In the genomic region with DNA sequence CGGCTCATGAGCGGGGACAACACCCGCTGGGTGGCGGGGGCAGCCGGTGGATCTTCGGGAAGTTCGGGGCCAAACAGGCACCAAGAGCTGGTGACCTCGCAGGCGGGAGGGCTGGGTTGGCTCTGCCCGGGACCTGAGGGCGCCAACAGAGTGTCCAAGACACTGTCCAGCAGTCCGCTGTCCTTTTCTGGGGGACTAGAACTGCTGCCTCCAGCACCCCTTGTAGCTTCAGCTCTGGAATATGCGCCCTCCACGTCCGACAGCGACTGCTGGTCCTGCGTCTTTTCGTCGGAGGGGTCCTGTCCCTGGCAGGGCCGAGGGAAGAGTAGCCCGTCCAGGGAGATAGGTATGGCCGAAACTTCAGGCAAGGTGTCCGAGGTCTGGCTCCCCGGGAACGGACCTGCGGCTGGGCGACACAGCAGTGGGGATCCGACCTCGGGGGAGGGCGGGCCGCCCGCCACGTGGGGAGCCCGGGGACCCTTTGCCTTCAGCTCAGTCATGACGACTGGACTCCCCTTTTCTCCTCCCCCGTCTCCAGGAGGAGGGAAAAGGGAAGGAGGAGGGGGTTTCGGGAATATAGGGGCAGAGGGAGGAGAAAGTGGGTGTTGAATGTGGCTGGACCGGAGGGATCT, we compare ENCODE assay signal across 9 cellular contexts. TPM values are rescaled to one million over a fixed set of nuclear protein-coding genes. Genes with fewer than 3 reads are reported as not detected.
DNase-seq lines count a peak whose midpoint lies in the region; ATAC-seq and TF ChIP-seq lines count a peak whose summit lies in the region.
"Had no signal": no experiment of that assay in that cellular context is flagged by ENCODE, and none has a peak within 500 bp of the region (broad histone marks: within the 10 kb centered on the region; RNA-seq: fewer than 3 reads in every experiment).

No MANE protein-coding gene starts in this region.

- H3K9ac ChIP-seq in SK-N-SH: no peak overlapping the region

- H4K20me1 ChIP-seq in SK-N-SH (ENCODE audit: insufficient read depth): no peaks in the 10 kb centered on the region

- peaks cover 92% of the 10 kb centered on the region for H3K27me3 Mint-ChIP-seq in nephron (ENCODE audit: low read depth)

- H3K4me1 ChIP-seq in SK-N-SH (ENCODE audit: control insufficient read depth in 1 of 2, insufficient read depth in 2 of 2, low read depth in 1 of 2, low read length in 1 of 2): peaks cover 0 to 3% of the 10 kb centered on the region in 2 experiments; a peak in 1 of 4 replicates
- peaks cover 2% of the 10 kb centered on the region for H3K4me1 ChIP-seq in urinary bladder (ENCODE audit: insufficient read depth)

- POLR2A ChIA-PET in SK-N-SH (lab: Yijun Ruan, JAX): no interaction called here

- no peaks in the 10 kb centered on the region for H3K79me2 ChIP-seq in SK-N-SH (ENCODE audit: insufficient read depth)

- H3K27ac Mint-ChIP-seq in nephron: no peak overlapping the region
- H3K27ac Mint-ChIP-seq: activated CD8-positive, alpha-beta T cell treated with anti-CD3 and anti-CD28 coated beads, Interleukin-2, amount 10 ng/mL, durations not matched to agents 7 days and 5 days had no signal

- no peak for TF ChIP-seq RAD21 in SK-N-SH (IDR thresholded peaks at IDR 0.05; ENCODE audit: low read length)

- H3K36me3 ChIP-seq in SK-N-SH (replicated peaks in 1 of 2; ENCODE audit: control insufficient read depth in 1 of 2, insufficient read depth in 2 of 2, low read length in 1 of 2): no peaks in the 10 kb centered on the region
- no peaks in the 10 kb centered on the region for H3K36me3 ChIP-seq in urinary bladder (ENCODE audit: insufficient read depth)

- no peak for TF ChIP-seq EP300 in SK-N-SH (IDR thresholded peaks at IDR 0.05; ENCODE audit: borderline replicate concordance in 1 of 2, low read depth in 1 of 2, low read length in 1 of 2)

- H3K36me3 Mint-ChIP-seq in nephron (ENCODE audit: low read depth): no peaks in the 10 kb centered on the region

- WGBS in SK-N-SH (ENCODE audit: low lambda C conversion rate): 4% methylated on average over 23 of the region's 38 CpGs
- WGBS in urinary bladder: 1% methylated on average over 38 of the region's 38 CpGs

- no peak overlapping the region for H3K4me3 ChIP-seq in SK-N-SH (ENCODE audit: low read depth in 2 of 2, low read length in 1 of 2)
- peak overlapping the region; percentile 74 for H3K4me3 ChIP-seq in urinary bladder (ENCODE audit: low read depth, low read length)

- intact Hi-C loops in Right ventricle myocardium superior (cut with DNase I): loop anchor here (10.0 kb wide), 2 partner anchors 94 to 134 kb away; no protein-coding TSS in a partner anchor

- H3K9me3 ChIP-seq in SK-N-SH: no peaks in the 10 kb centered on the region

- no peak overlapping the region for H3K4me2 ChIP-seq in SK-N-SH

- peaks cover 34% of the 10 kb centered on the region for H3K27me3 ChIP-seq in SK-N-SH (ENCODE audit: insufficient read depth)

- DNase-seq in SK-N-SH (peak; percentile 13), Right ventricle myocardium superior (peak; percentile 51), NOMO-1 treated with dmso at 0.1 percent for 144 hours (lab: John Stamatoyannopoulos, UW; ENCODE audit: unreplicated experiment) (no peak), NCI-H2196 treated with DMSO at 0.1 percent for 48 hours (lab: John Stamatoyannopoulos, UW; ENCODE audit: unreplicated experiment) (no peak)
- DNase-seq: activated CD8-positive, alpha-beta T cell treated with anti-CD3 and anti-CD28 coated beads, Interleukin-2, amount 10 ng/mL, durations not matched to agents 7 days and 5 days had no signal

- H3K27ac ChIP-seq in SK-N-SH (ENCODE audit: low read depth in 2 of 2, low read length in 1 of 2) (no peak overlapping the region), urinary bladder (ENCODE audit: low read depth) (peak overlapping the region; percentile 15)

- H3K4me1 Mint-ChIP-seq in nephron: peaks cover 13% of the 10 kb centered on the region

- no peak; the same call in 2 of the 3 replicates for ATAC-seq in SK-N-SH treated with all-trans-retinoic acid at 6 μM for 48 hours
- peak; percentile 31 for ATAC-seq in Right ventricle myocardium superior (ENCODE audit: poor library complexity)
- no peak for ATAC-seq in GM21619 (IDR thresholded peaks at IDR 0.05; ENCODE audit: unreplicated experiment)
- ATAC-seq: activated CD8-positive, alpha-beta T cell treated with anti-CD3 and anti-CD28 coated beads, Interleukin-2, amount 10 ng/mL, durations not matched to agents 7 days and 5 days had no signal

- no peak overlapping the region for H2AFZ ChIP-seq in SK-N-SH (ENCODE audit: low read depth)

- TF ChIP-seq CTCF in SK-N-SH (IDR thresholded peaks at IDR 0.05) (no peak), nephron (IDR thresholded peaks at IDR 0.05; ENCODE audit: unreplicated experiment in 3 of 3) (no peak)

- CTCF ChIA-PET in SK-N-SH (lab: Yijun Ruan, JAX): interaction anchor here (0.6 to 1.1 kb wide), 2 partner anchors 8 to 306 kb away, joined by 3 read pairs; no protein-coding TSS in a partner anchor

- H3K4me3 Mint-ChIP-seq in nephron: peak overlapping the region; percentile 75 to 83 (median 79)
- H3K4me3 Mint-ChIP-seq: activated CD8-positive, alpha-beta T cell treated with anti-CD3 and anti-CD28 coated beads, Interleukin-2, amount 10 ng/mL, durations not matched to agents 7 days and 5 days had no signal

- no peaks in the 10 kb centered on the region for H3F3A ChIP-seq in SK-N-SH (replicated peaks; ENCODE audit: insufficient read depth)

- H3K9me2 ChIP-seq in SK-N-SH: no peaks in the 10 kb centered on the region

- no peaks in the 10 kb centered on the region for H3K9me3 Mint-ChIP-seq in nephron

TF ChIP-seq in SK-N-SH, 30 proteins besides CTCF, POLR2A, EP300 and RAD21:
- no peak for TF ChIP-seq ELF1 (IDR thresholded peaks at IDR 0.05)
- no peak for TF ChIP-seq TAF1 (IDR thresholded peaks at IDR 0.05; ENCODE audit: borderline replicate concordance, low read depth, low read length)
- no peak for TF ChIP-seq TCF12 (IDR thresholded peaks at IDR 0.05)
- TF ChIP-seq GATA2 (CRISPR knock-in tag; IDR thresholded peaks at IDR 0.05): no peak
- TF ChIP-seq, protein P1, sequence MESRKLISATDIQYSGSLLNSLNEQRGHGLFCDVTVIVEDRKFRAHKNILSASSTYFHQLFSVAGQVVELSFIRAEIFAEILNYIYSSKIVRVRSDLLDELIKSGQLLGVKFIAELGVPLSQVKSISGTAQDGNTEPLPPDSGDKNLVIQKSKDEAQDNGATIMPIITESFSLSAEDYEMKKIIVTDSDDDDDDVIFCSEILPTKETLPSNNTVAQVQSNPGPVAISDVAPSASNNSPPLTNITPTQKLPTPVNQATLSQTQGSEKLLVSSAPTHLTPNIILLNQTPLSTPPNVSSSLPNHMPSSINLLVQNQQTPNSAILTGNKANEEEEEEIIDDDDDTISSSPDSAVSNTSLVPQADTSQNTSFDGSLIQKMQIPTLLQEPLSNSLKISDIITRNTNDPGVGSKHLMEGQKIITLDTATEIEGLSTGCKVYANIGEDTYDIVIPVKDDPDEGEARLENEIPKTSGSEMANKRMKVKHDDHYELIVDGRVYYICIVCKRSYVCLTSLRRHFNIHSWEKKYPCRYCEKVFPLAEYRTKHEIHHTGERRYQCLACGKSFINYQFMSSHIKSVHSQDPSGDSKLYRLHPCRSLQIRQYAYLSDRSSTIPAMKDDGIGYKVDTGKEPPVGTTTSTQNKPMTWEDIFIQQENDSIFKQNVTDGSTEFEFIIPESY (IDR thresholded peaks at IDR 0.05; ENCODE audit: borderline replicate concordance, low read depth): no peak
- TF ChIP-seq NRF1 (IDR thresholded peaks at IDR 0.05; ENCODE audit: low read depth, low read length): no peak
- no peak for TF ChIP-seq FOSL2 (IDR thresholded peaks at IDR 0.05; ENCODE audit: borderline replicate concordance, low read depth)
- TF ChIP-seq JUND (IDR thresholded peaks at IDR 0.05): no peak
- TF ChIP-seq FOXJ3 (CRISPR knock-in tag; IDR thresholded peaks at IDR 0.05): no peak

TF ChIP-seq in SK-N-SH treated with all-trans-retinoic acid at 6 μM for 48 hours, 23 proteins besides CTCF, POLR2A, EP300 and RAD21 (continues in another document):
- TF ChIP-seq ZC3H10 (CRISPR knock-in tag; IDR thresholded peaks at IDR 0.05) (no peak), BACH2 (CRISPR knock-in tag; IDR thresholded peaks at IDR 0.05; ENCODE audit: borderline replicate concordance) (no peak), TOX (CRISPR knock-in tag; IDR thresholded peaks at IDR 0.05; ENCODE audit: borderline replicate concordance) (no peak), ZFP30 (CRISPR knock-in tag; IDR thresholded peaks at IDR 0.05) (no peak), ZFP3 (CRISPR knock-in tag; IDR thresholded peaks at IDR 0.05) (no peak)
- TF ChIP-seq, protein P2, sequence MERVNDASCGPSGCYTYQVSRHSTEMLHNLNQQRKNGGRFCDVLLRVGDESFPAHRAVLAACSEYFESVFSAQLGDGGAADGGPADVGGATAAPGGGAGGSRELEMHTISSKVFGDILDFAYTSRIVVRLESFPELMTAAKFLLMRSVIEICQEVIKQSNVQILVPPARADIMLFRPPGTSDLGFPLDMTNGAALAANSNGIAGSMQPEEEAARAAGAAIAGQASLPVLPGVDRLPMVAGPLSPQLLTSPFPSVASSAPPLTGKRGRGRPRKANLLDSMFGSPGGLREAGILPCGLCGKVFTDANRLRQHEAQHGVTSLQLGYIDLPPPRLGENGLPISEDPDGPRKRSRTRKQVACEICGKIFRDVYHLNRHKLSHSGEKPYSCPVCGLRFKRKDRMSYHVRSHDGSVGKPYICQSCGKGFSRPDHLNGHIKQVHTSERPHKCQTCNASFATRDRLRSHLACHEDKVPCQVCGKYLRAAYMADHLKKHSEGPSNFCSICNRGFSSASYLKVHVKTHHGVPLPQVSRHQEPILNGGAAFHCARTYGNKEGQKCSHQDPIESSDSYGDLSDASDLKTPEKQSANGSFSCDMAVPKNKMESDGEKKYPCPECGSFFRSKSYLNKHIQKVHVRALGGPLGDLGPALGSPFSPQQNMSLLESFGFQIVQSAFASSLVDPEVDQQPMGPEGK (CRISPR knock-in tag; IDR thresholded peaks at IDR 0.05; ENCODE audit: borderline replicate concordance): no peak
- TF ChIP-seq, protein P3, sequence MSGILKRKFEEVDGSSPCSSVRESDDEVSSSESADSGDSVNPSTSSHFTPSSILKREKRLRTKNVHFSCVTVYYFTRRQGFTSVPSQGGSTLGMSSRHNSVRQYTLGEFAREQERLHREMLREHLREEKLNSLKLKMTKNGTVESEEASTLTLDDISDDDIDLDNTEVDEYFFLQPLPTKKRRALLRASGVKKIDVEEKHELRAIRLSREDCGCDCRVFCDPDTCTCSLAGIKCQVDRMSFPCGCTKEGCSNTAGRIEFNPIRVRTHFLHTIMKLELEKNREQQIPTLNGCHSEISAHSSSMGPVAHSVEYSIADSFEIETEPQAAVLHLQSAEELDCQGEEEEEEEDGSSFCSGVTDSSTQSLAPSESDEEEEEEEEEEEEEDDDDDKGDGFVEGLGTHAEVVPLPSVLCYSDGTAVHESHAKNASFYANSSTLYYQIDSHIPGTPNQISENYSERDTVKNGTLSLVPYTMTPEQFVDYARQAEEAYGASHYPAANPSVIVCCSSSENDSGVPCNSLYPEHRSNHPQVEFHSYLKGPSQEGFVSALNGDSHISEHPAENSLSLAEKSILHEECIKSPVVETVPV (CRISPR knock-in tag; IDR thresholded peaks at IDR 0.05): no peak

RNA-seq across cellular contexts. Expression of a gene that starts 0.9 kb away (rescaled TPM):
- polyA plus RNA-seq in SK-N-SH (2012; rRNA removed) (not detected in 2 replicates), urinary bladder (1.7 TPM)
- not detected in 2 replicates for polyA plus RNA-seq in SK-N-SH (2012; cell fraction: cytosol; rRNA removed)
- not detected in 2 replicates for polyA plus RNA-seq in SK-N-SH (2012; cell fraction: nucleus; rRNA removed)
- total RNA-seq in Right ventricle myocardium superior (7.9 TPM), urinary bladder (8.6 TPM)
- total RNA-seq: activated CD8-positive, alpha-beta T cell treated with anti-CD3 and anti-CD28 coated beads, Interleukin-2, amount 10 ng/mL, durations not matched to agents 7 days and 5 days had no signal

Comparison
In these comparisons a context has a peak if more than half of its experiments do, and no peak if none do; other contexts are left out.
1. DNase-seq: peak in SK-N-SH (single experiment) and Right ventricle myocardium superior (single experiment); none in NOMO-1 treated with dmso at 0.1 percent for 144 hours (single experiment) and NCI-H2196 treated with DMSO at 0.1 percent for 48 hours (single experiment).